ENCODE assay signal across 16 cellular contexts in genomic region chr10:92305133-92306072, GRCh38.
"Had no signal": no experiment of that assay in that cellular context is flagged by ENCODE, and none has a peak within 500 bp of the region (broad histone marks: within the 10 kb centered on the region; RNA-seq: fewer than 3 reads in every experiment).

No MANE protein-coding gene starts in this region.

- H3K4me3 Mint-ChIP-seq: stimulated activated naive B cell treated with anti-CD40 and anti-IgM and Interleukin-4, amounts not matched to agents 10 μg/mL and 1 μg/mL and 100 μg/mL, for 72 hours; T-helper 17 cell had no signal

- H3K27ac Mint-ChIP-seq: stimulated activated naive B cell treated with anti-CD40 and anti-IgM and Interleukin-4, amounts not matched to agents 10 μg/mL and 1 μg/mL and 100 μg/mL, for 72 hours; T-helper 17 cell had no signal

- H3K36me3 Mint-ChIP-seq: naive B cell had no signal

- H3K27ac ChIP-seq: brain microvascular endothelial cell, neutrophil, parathyroid adenoma, tibial nerve had no signal

- H3K27me3 ChIP-seq: brain microvascular endothelial cell, neutrophil, tibial nerve had no signal

- H3K4me1 ChIP-seq: parathyroid adenoma had no signal

- H3K9me3 ChIP-seq: neutrophil, tibial nerve had no signal

- H3K27me3 Mint-ChIP-seq: naive B cell; stimulated activated naive B cell treated with anti-CD40 and anti-IgM and Interleukin-4, amounts not matched to agents 10 μg/mL and 1 μg/mL and 100 μg/mL, for 72 hours; T-helper 17 cell had no signal

- H3K36me3 ChIP-seq: brain microvascular endothelial cell had no signal

- H3K9me3 Mint-ChIP-seq: naive B cell; stimulated activated naive B cell treated with anti-CD40 and anti-IgM and Interleukin-4, amounts not matched to agents 10 μg/mL and 1 μg/mL and 100 μg/mL, for 72 hours had no signal

- ATAC-seq: left lobe of liver; stimulated activated naive B cell treated with anti-CD40 and anti-IgM and Interleukin-4, amounts not matched to agents 10 μg/mL and 1 μg/mL and 100 μg/mL, for 72 hours; T-helper 17 cell had no signal

- H3K4me3 ChIP-seq: tibial nerve had no signal

- DNase-seq: activated CD4-positive, alpha-beta T cell treated with anti-CD3 and anti-CD28 coated beads for 48 hours; activated CD8-positive, alpha-beta memory T cell treated with anti-CD3 and anti-CD28 coated beads, Interleukin-2, amount 50 U/mL, for 48 hours; activated naive CD4-positive, alpha-beta T cell; anterior cingulate cortex; brain microvascular endothelial cell; effector memory CD4-positive, alpha-beta T cell; foreskin melanocyte; islet precursor cell; naive B cell; retina; stimulated activated naive B cell treated with anti-CD40 and anti-IgM and Interleukin-4, amounts not matched to agents 10 μg/mL and 1 μg/mL and 100 μg/mL, for 72 hours; T-helper 17 cell had no signal
